8 cellular contexts compared by ENCODE assay signal in genomic region chr12:54579696-54580333, GRCh38. TPM values are rescaled to one million over a fixed set of nuclear protein-coding genes. Genes with fewer than 3 reads are reported as not detected.
A peak's percentile ranks its signal among the peaks of the same experiment; 100 is the strongest.
DNase-seq lines count a peak whose midpoint lies in the region; ATAC-seq and TF ChIP-seq lines count a peak whose summit lies in the region.

No MANE protein-coding gene starts in this region.

- H3K9me3 ChIP-seq in trophoblast cell (ENCODE audit: insufficient read depth, low read depth, low read length): peaks cover 1% of the 10 kb centered on the region

- H4K91ac ChIP-seq in trophoblast cell (ENCODE audit: low read depth, low read length): no peak overlapping the region

- H3K27ac Mint-ChIP-seq in type B pancreatic cell: no peak overlapping the region

- H2BK120ac ChIP-seq in trophoblast cell (ENCODE audit: insufficient read depth, low read length, poor library complexity): no peak overlapping the region

- H3K27me3 ChIP-seq in trophoblast cell (ENCODE audit: insufficient read depth, low read length): no peaks in the 10 kb centered on the region

- H3K9me3 Mint-ChIP-seq in type B pancreatic cell: no peaks in the 10 kb centered on the region

- no peak overlapping the region for H2BK12ac ChIP-seq in trophoblast cell (ENCODE audit: low read length)

- H3K9ac ChIP-seq in trophoblast cell (ENCODE audit: low read length): no peak overlapping the region

- no peak overlapping the region for H3K18ac ChIP-seq in trophoblast cell (ENCODE audit: low read length)

- H3K4me3 ChIP-seq in trophoblast cell (ENCODE audit: low read depth, low read length): no peak overlapping the region

- CTCF ChIA-PET in RWPE1 (lab: Yijun Ruan, JAX): interaction anchor here (0.5 to 2.0 kb wide), 18 partner anchors 11 to 1098 kb away, joined by 3 to 7 read pairs (median 3); no protein-coding TSS in a partner anchor

- no peak overlapping the region for H3K4me2 ChIP-seq in trophoblast cell (ENCODE audit: low read length)

- no peak overlapping the region for H2BK5ac ChIP-seq in trophoblast cell (ENCODE audit: low read depth, low read length, poor library complexity)

- DNase-seq in Daoy (ENCODE audit: low read depth): peak; percentile 87
- peak; percentile 84 for DNase-seq in HK-2 (ENCODE audit: unreplicated experiment)
- DNase-seq in RWPE1 (ENCODE audit: low spot score): peak; percentile 73
- peak; percentile 94 for DNase-seq in activated effector memory CD4-positive, alpha-beta T cell treated with anti-CD3 and anti-CD28 coated beads, Interleukin-2, amount 50 U/mL, for 16 hours
- DNase-seq in glomerular visceral epithelial cell (ENCODE audit: extremely low spot score): peak; percentile 78
- DNase-seq in trophoblast cell: peak; percentile 51 to 88
- DNase-seq in type B pancreatic cell (ENCODE audit: extremely low spot score, unreplicated experiment): peak; percentile 91

- H3K4me1 Mint-ChIP-seq in type B pancreatic cell (ENCODE audit: unreplicated experiment): peaks cover 22% of the 10 kb centered on the region

- H4K12ac ChIP-seq in trophoblast cell (ENCODE audit: low read depth, low read length): no peak overlapping the region

- no peak overlapping the region for H3K14ac ChIP-seq in trophoblast cell (ENCODE audit: low read length)

- H4K8ac ChIP-seq in trophoblast cell (ENCODE audit: low read depth, low read length): no peak overlapping the region

- H3K36me3 ChIP-seq in trophoblast cell (ENCODE audit: control insufficient read depth in 1 of 2, insufficient read depth in 2 of 2, low read length in 2 of 2): no peaks in the 10 kb centered on the region

- no peak overlapping the region for H3K4me3 Mint-ChIP-seq in type B pancreatic cell

- TF ChIP-seq CTCF in RWPE1 (conservative IDR thresholded peaks at IDR 0.05; ENCODE audit: low read depth) (peak; percentile 99), type B pancreatic cell (conservative IDR thresholded peaks at IDR 0.05) (peak; percentile 99)

- no peak overlapping the region for H2AFZ ChIP-seq in trophoblast cell (ENCODE audit: insufficient read depth, low read length, poor library complexity)

- H3K36me3 Mint-ChIP-seq in type B pancreatic cell: no peaks in the 10 kb centered on the region

- H3K27ac ChIP-seq in RWPE1 (no peak overlapping the region), trophoblast cell (ENCODE audit: low read depth, low read length) (no peak overlapping the region)

- H3K4me1 ChIP-seq in trophoblast cell (ENCODE audit: control insufficient read depth in 1 of 2, insufficient read depth in 2 of 2, low read length in 2 of 2): no peaks in the 10 kb centered on the region

- H3K4ac ChIP-seq in trophoblast cell (ENCODE audit: low read depth, low read length): no peak overlapping the region

- H3K79me1 ChIP-seq in trophoblast cell (ENCODE audit: low read length): no peaks in the 10 kb centered on the region

- POLR2A ChIA-PET in RWPE1 (lab: Yijun Ruan, JAX; ENCODE audit: low non-redundant PET): interaction anchor here (0.5 kb wide), 1 partner anchor 192 kb away, joined by 4 read pairs; no protein-coding TSS in a partner anchor

- peaks cover 31% of the 10 kb centered on the region for H3K27me3 Mint-ChIP-seq in type B pancreatic cell

- ATAC-seq in GM21381 (IDR thresholded peaks at IDR 0.05; ENCODE audit: unreplicated experiment): peak; percentile 95

- no peak overlapping the region for H3K23ac ChIP-seq in trophoblast cell (ENCODE audit: low read length)

- H3K79me2 ChIP-seq in trophoblast cell (ENCODE audit: control insufficient read depth, insufficient read depth, low read length, poor library complexity): no peaks in the 10 kb centered on the region

- no CpG with 5 or more reads among the region's 11 CpGs for WGBS in trophoblast cell (ENCODE audit: extremely low coverage, insufficient coverage, insufficient read length)

- no peak overlapping the region for H2AK5ac ChIP-seq in trophoblast cell (ENCODE audit: low read length)

RNA-seq across cellular contexts. Expression of gene PPP1R1A, which starts 8.6 kb away (rescaled TPM):
- not detected in 2 replicates for total RNA-seq in Daoy (2014; rRNA removed; shearing (Covaris generic))
- 0.10 and 0.18 TPM in 2 replicates for polyA plus RNA-seq in trophoblast cell (2013)
- total RNA-seq in type B pancreatic cell (ENCODE audit: low replicate concordance): 24.9 and 43.3 TPM in 2 replicates

RNA-seq across cellular contexts. Expression of gene PDE1B, which starts 30.4 kb away (rescaled TPM):
- total RNA-seq in Daoy (2014; rRNA removed; shearing (Covaris generic)): 0.23 and 1.3 TPM in 2 replicates
- polyA plus RNA-seq in trophoblast cell (2013): 0.04 and 0.07 TPM in 2 replicates
- 0.10 and 3.6 TPM in 2 replicates for total RNA-seq in type B pancreatic cell (ENCODE audit: low replicate concordance)

RNA-seq across cellular contexts. Expression of gene LACRT, which starts 54.9 kb away (rescaled TPM):
- total RNA-seq in Daoy (2014; rRNA removed; shearing (Covaris generic)): not detected in 2 replicates
- polyA plus RNA-seq in trophoblast cell (2013): not detected in 2 replicates
- total RNA-seq in type B pancreatic cell (ENCODE audit: low replicate concordance): not detected in 2 replicates

Comparison
In these comparisons a context has a peak if more than half of its experiments do, and no peak if none do; other contexts are left out.
1. RNA of gene PPP1R1A, which starts 8.6 kb away (total RNA-seq): 24.9 to 43.3 TPM in type B pancreatic cell; not detected in Daoy; every median in the first group is over 10 times any median in the second.
2. Peak in every context shown above with its lines, with median percentiles within 50 percentile points of each other: DNase-seq.